In genomic region chr3:12458901-12459300, GRCh38 we compare ENCODE assay signal across 19 cellular contexts. TPM values are rescaled to one million over a fixed set of nuclear protein-coding genes. Genes with fewer than 3 reads are reported as not detected.
DNase-seq lines count a peak whose midpoint lies in the region; ATAC-seq, FAIRE-seq and TF ChIP-seq lines count a peak whose summit lies in the region.
"Had no signal": no experiment of that assay in that cellular context is flagged by ENCODE, and none has a peak within 500 bp of the region (broad histone marks: within the 10 kb centered on the region; RNA-seq: fewer than 3 reads in every experiment).

No MANE protein-coding gene starts in this region.

- no peak overlapping the region for H3K4me3 ChIP-seq in left lung
- H3K4me3 ChIP-seq: testis had no signal

- ATAC-seq in left lung: peak; percentile 63
- no peak for ATAC-seq in T-helper 17 cell
- ATAC-seq: left lobe of liver had no signal

- intact Hi-C loops in CD14-positive monocyte (cut with micrococcal nuclease) (loop anchor here (5.0 to 10.0 kb wide), 4 partner anchors 62 to 267 kb away; no protein-coding TSS in a partner anchor), left lung (cut with DNase I) (no loop called here)

- H3K36me3 Mint-ChIP-seq in CD14-positive monocyte (no peaks in the 10 kb centered on the region), HFFc6 (ENCODE audit: low read depth) (no peaks in the 10 kb centered on the region), T-helper 17 cell (ENCODE audit: low read depth) (no peaks in the 10 kb centered on the region)

- FAIRE-seq in GM12892 (lab: Jason Lieb, UNC): no peak

- H3K4me1 ChIP-seq in left lung: peaks cover 0 to 34% of the 10 kb centered on the region in 2 donors
- H3K4me1 ChIP-seq: testis had no signal

- TF ChIP-seq CTCF in CD14-positive monocyte (IDR thresholded peaks at IDR 0.05) (peak; percentile 61), HFFc6 (IDR thresholded peaks at IDR 0.05) (0 out of 2 replicates have a peak, but pooled peaks have one; percentile 12), left lung (IDR thresholded peaks at IDR 0.05) (no peak)

- H3K27ac Mint-ChIP-seq in CD14-positive monocyte: peak overlapping the region; percentile 21 to 97 (median 91)
- no peak overlapping the region for H3K27ac Mint-ChIP-seq in HFFc6
- H3K27ac Mint-ChIP-seq in T-helper 17 cell: no peak overlapping the region

- no peak for TF ChIP-seq POLR2A in GM12892 (IDR thresholded peaks at IDR 0.05; ENCODE audit: low read depth, low read length)

- H3K36me3 ChIP-seq in left lung: no peaks in the 10 kb centered on the region

- H3K27me3 Mint-ChIP-seq in CD14-positive monocyte (ENCODE audit: low read depth in 3 of 3) (no peaks in the 10 kb centered on the region), HFFc6 (ENCODE audit: insufficient read depth) (peaks cover 7% of the 10 kb centered on the region), T-helper 17 cell (no peaks in the 10 kb centered on the region)
- H3K27me3 Mint-ChIP-seq: CD4-positive, CD25-positive, alpha-beta regulatory T cell had no signal

- H3K9me3 Mint-ChIP-seq in CD14-positive monocyte: peaks cover 0 to 2% (median 0%) of the 10 kb centered on the region in 7 donors
- no peaks in the 10 kb centered on the region for H3K9me3 Mint-ChIP-seq in HFFc6
- H3K9me3 Mint-ChIP-seq: CD4-positive, CD25-positive, alpha-beta regulatory T cell had no signal

- peaks cover 68% of the 10 kb centered on the region for H3K4me1 Mint-ChIP-seq in CD14-positive monocyte
- H3K4me1 Mint-ChIP-seq in HFFc6 (ENCODE audit: low read depth): peaks cover 25% of the 10 kb centered on the region
- peaks cover 6% of the 10 kb centered on the region for H3K4me1 Mint-ChIP-seq in T-helper 17 cell

- peak; percentile 93 for DNase-seq in CD14-positive monocyte (ENCODE audit: low spot score)
- no peak for DNase-seq in HFFc6
- peak; percentile 98 for DNase-seq in SIG-M5 treated with dmso at 0.1 percent for 504 hours (lab: John Stamatoyannopoulos, UW; ENCODE audit: unreplicated experiment)
- peak; percentile 75 to 81 for DNase-seq in left lung
- DNase-seq in activated CD4-positive, alpha-beta T cell treated with anti-CD3 and anti-CD28 coated beads, Interleukin-2, amount 50 U/mL, for 4 hours: no peak
- no peak for DNase-seq in GM12892 (ENCODE audit: insufficient read length)
- DNase-seq in OCI-M1 (lab: John Stamatoyannopoulos, UW): no peak
- no peak for DNase-seq in T-helper 17 cell
- DNase-seq: activated CD4-positive, alpha-beta T cell treated with anti-CD3 and anti-CD28 coated beads, Interleukin-2, amount 50 U/mL, for 1 hour; amygdala; CD4-positive, CD25-positive, alpha-beta regulatory T cell; central memory CD4-positive, alpha-beta T cell; DMS53; KBM-7; NCI-H1105 treated with DMSO at 0.1 percent for 48 hours; NCI-H748 treated with DMSO at 0.1 percent for 48 hours; occipital lobe; testis had no signal

- H3K9me3 ChIP-seq in left lung (no peaks in the 10 kb centered on the region), T-helper 17 cell (ENCODE audit: control insufficient read depth, low read length, poor library complexity, severe bottlenecking) (no peaks in the 10 kb centered on the region)
- H3K9me3 ChIP-seq: testis had no signal

- no peak overlapping the region for H3K27ac ChIP-seq in left lung
- H3K27ac ChIP-seq: testis had no signal

- H3K4me3 Mint-ChIP-seq in CD14-positive monocyte (peak overlapping the region in 1 of 2 donors; percentile 42), HFFc6 (no peak overlapping the region), T-helper 17 cell (no peak overlapping the region)
- H3K4me3 Mint-ChIP-seq: CD4-positive, CD25-positive, alpha-beta regulatory T cell had no signal

- no peaks in the 10 kb centered on the region for H3K27me3 ChIP-seq in left lung
- H3K27me3 ChIP-seq: testis had no signal

RNA-seq across cellular contexts. Expression of gene TSEN2, which starts 25.4 kb away (rescaled TPM):
- polyA plus RNA-seq in CD14-positive monocyte: 1 to 10 TPM; 3.2 to 3.9 TPM
- total RNA-seq in HFFc6 (2021; fragmentation: NEBNext Ultra II Directional; extraction: Animal tissue kit (Norgen Biotek cat#: 25700)): 10 to 100 TPM in 4 of 6 experiments, 1 to 10 TPM in 2; 9.3 to 15.5 (median 10.9) TPM
- total RNA-seq in left lung (10 to 100 TPM in 1 of 2 donors, 1 to 10 TPM in 1; 8.1 to 15.1 TPM), T-helper 17 cell (10 to 100 TPM in 1 of 2 donors, 1 to 10 TPM in 1; 9.1 to 12.5 TPM)
- 14.1 TPM for polyA plus RNA-seq in GM12892 (2012; ENCODE audit: missing spikeins)

Comparison
In these comparisons a context has a peak if more than half of its experiments do, and no peak if none do; other contexts are left out.
1. DNase-seq: peak in CD14-positive monocyte (single experiment), SIG-M5 treated with dmso at 0.1 percent for 504 hours (single experiment) and left lung (2 of 2); none in HFFc6 (single experiment), activated CD4-positive, alpha-beta T cell treated with anti-CD3 and anti-CD28 coated beads, Interleukin-2, amount 50 U/mL, for 4 hours (0 of 2), GM12892 (single experiment), OCI-M1 (single experiment) and T-helper 17 cell (0 of 3).
2. H3K27ac Mint-ChIP-seq: peak in CD14-positive monocyte (7 of 7); none in HFFc6 (single experiment) and T-helper 17 cell (single experiment).
3. CTCF ChIP-seq: peak in CD14-positive monocyte (single experiment) and HFFc6 (single experiment); none in left lung (0 of 2).
4. intact Hi-C loops: an anchor here in CD14-positive monocyte (5.0 to 10.0 kb wide); none called in left lung.